Comparison of ENCODE assay signal across 1 cellular context in the genomic region with DNA sequence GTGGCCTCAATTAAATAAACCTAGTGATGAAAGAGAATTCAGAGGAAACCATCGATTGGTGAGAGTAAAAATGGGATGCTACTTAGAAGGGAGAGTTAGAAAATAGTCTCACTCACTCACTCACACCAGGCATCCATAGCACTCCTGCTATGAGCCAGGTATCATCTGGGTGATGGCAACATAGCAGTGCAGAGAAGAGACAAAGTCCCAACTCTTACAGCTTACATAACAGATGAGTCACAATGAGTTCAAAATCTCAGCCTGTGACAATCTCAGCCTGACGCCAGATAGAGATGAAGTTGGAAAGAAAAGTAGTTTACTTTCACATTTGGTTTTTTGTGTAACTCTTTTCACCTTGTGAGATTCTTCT.
TF ChIP-seq lines count a peak whose summit lies in the region.

No MANE protein-coding gene starts in this region.

TF ChIP-seq in HepG2, 621 proteins besides CTCF, POLR2A, EP300 and RAD21 (continued from another document and continues in another):
- TF ChIP-seq ZNF318 (CRISPR knock-in tag; IDR thresholded peaks at IDR 0.05) = no peak
- TF ChIP-seq ZSCAN30 (CRISPR knock-in tag; IDR thresholded peaks at IDR 0.05) = no peak
- TF ChIP-seq, protein P1, sequence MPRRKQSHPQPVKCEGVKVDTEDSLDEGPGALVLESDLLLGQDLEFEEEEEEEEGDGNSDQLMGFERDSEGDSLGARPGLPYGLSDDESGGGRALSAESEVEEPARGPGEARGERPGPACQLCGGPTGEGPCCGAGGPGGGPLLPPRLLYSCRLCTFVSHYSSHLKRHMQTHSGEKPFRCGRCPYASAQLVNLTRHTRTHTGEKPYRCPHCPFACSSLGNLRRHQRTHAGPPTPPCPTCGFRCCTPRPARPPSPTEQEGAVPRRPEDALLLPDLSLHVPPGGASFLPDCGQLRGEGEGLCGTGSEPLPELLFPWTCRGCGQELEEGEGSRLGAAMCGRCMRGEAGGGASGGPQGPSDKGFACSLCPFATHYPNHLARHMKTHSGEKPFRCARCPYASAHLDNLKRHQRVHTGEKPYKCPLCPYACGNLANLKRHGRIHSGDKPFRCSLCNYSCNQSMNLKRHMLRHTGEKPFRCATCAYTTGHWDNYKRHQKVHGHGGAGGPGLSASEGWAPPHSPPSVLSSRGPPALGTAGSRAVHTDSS (CRISPR knock-in tag; conservative IDR thresholded peaks at IDR 0.05) = no peak
- TF ChIP-seq, protein P2, sequence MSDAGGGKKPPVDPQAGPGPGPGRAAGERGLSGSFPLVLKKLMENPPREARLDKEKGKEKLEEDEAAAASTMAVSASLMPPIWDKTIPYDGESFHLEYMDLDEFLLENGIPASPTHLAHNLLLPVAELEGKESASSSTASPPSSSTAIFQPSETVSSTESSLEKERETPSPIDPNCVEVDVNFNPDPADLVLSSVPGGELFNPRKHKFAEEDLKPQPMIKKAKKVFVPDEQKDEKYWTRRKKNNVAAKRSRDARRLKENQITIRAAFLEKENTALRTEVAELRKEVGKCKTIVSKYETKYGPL (CRISPR knock-in tag; IDR thresholded peaks at IDR 0.05) = peak; percentile 93
- no peak for TF ChIP-seq ZBTB7B (CRISPR knock-in tag; IDR thresholded peaks at IDR 0.05)
- TF ChIP-seq, protein P3, sequence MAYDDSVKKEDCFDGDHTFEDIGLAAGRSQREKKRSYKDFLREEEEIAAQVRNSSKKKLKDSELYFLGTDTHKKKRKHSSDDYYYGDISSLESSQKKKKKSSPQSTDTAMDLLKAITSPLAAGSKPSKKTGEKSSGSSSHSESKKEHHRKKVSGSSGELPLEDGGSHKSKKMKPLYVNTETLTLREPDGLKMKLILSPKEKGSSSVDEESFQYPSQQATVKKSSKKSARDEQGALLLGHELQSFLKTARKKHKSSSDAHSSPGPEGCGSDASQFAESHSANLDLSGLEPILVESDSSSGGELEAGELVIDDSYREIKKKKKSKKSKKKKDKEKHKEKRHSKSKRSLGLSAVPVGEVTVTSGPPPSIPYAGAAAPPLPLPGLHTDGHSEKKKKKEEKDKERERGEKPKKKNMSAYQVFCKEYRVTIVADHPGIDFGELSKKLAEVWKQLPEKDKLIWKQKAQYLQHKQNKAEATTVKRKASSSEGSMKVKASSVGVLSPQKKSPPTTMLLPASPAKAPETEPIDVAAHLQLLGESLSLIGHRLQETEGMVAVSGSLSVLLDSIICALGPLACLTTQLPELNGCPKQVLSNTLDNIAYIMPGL (CRISPR knock-in tag; IDR thresholded peaks at IDR 0.05; ENCODE audit: borderline replicate concordance in 1 of 2, low read depth in 1 of 2) = 0 out of 4 replicates have a peak, but pooled peaks of 1 of the 2 experiments have one; percentile 48
- no peak for TF ChIP-seq NR2F6 (IDR thresholded peaks at IDR 0.05)
- peak; percentile 27; the same call in 1 of the 2 replicates for TF ChIP-seq NR2F6 (CRISPR knock-in tag; IDR thresholded peaks at IDR 0.05)
- TF ChIP-seq, protein P4, sequence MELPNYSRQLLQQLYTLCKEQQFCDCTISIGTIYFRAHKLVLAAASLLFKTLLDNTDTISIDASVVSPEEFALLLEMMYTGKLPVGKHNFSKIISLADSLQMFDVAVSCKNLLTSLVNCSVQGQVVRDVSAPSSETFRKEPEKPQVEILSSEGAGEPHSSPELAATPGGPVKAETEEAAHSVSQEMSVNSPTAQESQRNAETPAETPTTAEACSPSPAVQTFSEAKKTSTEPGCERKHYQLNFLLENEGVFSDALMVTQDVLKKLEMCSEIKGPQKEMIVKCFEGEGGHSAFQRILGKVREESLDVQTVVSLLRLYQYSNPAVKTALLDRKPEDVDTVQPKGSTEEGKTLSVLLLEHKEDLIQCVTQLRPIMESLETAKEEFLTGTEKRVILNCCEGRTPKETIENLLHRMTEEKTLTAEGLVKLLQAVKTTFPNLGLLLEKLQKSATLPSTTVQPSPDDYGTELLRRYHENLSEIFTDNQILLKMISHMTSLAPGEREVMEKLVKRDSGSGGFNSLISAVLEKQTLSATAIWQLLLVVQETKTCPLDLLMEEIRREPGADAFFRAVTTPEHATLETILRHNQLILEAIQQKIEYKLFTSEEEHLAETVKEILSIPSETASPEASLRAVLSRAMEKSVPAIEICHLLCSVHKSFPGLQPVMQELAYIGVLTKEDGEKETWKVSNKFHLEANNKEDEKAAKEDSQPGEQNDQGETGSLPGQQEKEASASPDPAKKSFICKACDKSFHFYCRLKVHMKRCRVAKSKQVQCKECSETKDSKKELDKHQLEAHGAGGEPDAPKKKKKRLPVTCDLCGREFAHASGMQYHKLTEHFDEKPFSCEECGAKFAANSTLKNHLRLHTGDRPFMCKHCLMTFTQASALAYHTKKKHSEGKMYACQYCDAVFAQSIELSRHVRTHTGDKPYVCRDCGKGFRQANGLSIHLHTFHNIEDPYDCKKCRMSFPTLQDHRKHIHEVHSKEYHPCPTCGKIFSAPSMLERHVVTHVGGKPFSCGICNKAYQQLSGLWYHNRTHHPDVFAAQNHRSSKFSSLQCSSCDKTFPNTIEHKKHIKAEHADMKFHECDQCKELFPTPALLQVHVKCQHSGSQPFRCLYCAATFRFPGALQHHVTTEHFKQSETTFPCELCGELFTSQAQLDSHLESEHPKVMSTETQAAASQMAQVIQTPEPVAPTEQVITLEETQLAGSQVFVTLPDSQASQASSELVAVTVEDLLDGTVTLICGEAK (IDR thresholded peaks at IDR 0.05) = no peak
- TF ChIP-seq, protein P4 (CRISPR knock-in tag; IDR thresholded peaks at IDR 0.05) = no peak
- TF ChIP-seq NRL (CRISPR knock-in tag; IDR thresholded peaks at IDR 0.05; ENCODE audit: borderline replicate concordance) = no peak
- TF ChIP-seq DMAP1 (CRISPR knock-in tag; IDR thresholded peaks at IDR 0.05) = no peak
- TF ChIP-seq GATAD2A (CRISPR knock-in tag; IDR thresholded peaks at IDR 0.05) = peak; percentile 70
- TF ChIP-seq ZNF354B (CRISPR knock-in tag; IDR thresholded peaks at IDR 0.05) = no peak
- no peak for TF ChIP-seq ZNF3 (CRISPR knock-in tag; IDR thresholded peaks at IDR 0.05)
- TF ChIP-seq, protein P5, sequence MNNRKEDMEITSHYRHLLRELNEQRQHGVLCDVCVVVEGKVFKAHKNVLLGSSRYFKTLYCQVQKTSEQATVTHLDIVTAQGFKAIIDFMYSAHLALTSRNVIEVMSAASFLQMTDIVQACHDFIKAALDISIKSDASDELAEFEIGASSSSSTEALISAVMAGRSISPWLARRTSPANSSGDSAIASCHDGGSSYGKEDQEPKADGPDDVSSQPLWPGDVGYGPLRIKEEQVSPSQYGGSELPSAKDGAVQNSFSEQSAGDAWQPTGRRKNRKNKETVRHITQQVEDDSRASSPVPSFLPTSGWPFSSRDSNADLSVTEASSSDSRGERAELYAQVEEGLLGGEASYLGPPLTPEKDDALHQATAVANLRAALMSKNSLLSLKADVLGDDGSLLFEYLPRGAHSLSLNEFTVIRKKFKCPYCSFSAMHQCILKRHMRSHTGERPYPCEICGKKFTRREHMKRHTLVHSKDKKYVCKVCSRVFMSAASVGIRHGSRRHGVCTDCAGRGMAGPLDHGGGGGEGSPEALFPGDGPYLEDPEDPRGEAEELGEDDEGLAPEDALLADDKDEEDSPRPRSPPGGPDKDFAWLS (CRISPR knock-in tag; IDR thresholded peaks at IDR 0.05; ENCODE audit: borderline replicate concordance) = no peak
- TF ChIP-seq, protein P6, sequence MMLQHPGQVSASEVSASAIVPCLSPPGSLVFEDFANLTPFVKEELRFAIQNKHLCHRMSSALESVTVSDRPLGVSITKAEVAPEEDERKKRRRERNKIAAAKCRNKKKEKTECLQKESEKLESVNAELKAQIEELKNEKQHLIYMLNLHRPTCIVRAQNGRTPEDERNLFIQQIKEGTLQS (CRISPR knock-in tag; IDR thresholded peaks at IDR 0.05) = peak; percentile 90
- 0 out of 2 replicates have a peak, but pooled peaks have one; percentile 55 for TF ChIP-seq ZNF12 (CRISPR knock-in tag; IDR thresholded peaks at IDR 0.05)
- TF ChIP-seq BCL6 (CRISPR knock-in tag; IDR thresholded peaks at IDR 0.05) = peak; percentile 43; the same call in 1 of the 2 replicates
- no peak for TF ChIP-seq ARHGAP35 (CRISPR knock-in tag; IDR thresholded peaks at IDR 0.05; ENCODE audit: borderline replicate concordance)
- TF ChIP-seq TFE3 (CRISPR knock-in tag; IDR thresholded peaks at IDR 0.05) = 0 out of 2 replicates have a peak, but pooled peaks have one; percentile 43
- no peak for TF ChIP-seq RBM39 (IDR thresholded peaks at IDR 0.05; ENCODE audit: low read depth, low read length, poor library complexity, severe bottlenecking)
- no peak for TF ChIP-seq JDP2 (CRISPR knock-in tag; IDR thresholded peaks at IDR 0.05; ENCODE audit: borderline replicate concordance)
- no peak for TF ChIP-seq ZMYM2 (CRISPR knock-in tag; IDR thresholded peaks at IDR 0.05)
- no peak for TF ChIP-seq ZFP82 (CRISPR knock-in tag; IDR thresholded peaks at IDR 0.05; ENCODE audit: borderline replicate concordance)
